1 cellular context compared by ENCODE assay signal in the genomic region with DNA sequence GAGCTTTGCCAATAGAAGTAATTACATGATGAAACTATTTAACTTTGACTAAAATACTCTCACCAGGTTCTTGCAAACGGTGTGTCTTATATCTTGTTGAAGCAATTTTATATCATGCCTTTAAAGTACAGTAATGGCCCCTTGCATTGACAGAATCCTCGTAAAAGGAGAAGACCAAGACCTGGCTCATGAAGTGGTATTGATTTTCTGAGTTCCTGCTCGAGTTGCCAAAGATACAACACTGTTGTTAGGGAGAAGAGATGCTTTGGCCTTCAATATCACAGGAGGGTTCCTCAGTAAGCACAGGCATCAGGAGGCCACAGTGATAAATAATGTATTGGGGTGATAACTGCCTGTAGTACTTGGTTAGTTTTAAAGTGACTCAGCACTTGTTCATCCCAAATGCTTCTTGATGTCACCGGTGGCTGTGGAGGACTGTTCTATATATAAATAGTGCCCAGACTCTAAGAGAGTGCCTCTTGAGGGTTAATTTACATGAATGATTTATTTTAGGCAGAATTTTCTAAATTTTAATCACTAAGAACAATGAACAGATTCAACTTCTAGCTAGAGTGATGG.
TF ChIP-seq lines count a peak whose summit lies in the region.

No MANE protein-coding gene starts in this region.

TF ChIP-seq in HepG2, 621 proteins besides CTCF, POLR2A, EP300 and RAD21 (continued from another document):
- TF ChIP-seq, protein P1, sequence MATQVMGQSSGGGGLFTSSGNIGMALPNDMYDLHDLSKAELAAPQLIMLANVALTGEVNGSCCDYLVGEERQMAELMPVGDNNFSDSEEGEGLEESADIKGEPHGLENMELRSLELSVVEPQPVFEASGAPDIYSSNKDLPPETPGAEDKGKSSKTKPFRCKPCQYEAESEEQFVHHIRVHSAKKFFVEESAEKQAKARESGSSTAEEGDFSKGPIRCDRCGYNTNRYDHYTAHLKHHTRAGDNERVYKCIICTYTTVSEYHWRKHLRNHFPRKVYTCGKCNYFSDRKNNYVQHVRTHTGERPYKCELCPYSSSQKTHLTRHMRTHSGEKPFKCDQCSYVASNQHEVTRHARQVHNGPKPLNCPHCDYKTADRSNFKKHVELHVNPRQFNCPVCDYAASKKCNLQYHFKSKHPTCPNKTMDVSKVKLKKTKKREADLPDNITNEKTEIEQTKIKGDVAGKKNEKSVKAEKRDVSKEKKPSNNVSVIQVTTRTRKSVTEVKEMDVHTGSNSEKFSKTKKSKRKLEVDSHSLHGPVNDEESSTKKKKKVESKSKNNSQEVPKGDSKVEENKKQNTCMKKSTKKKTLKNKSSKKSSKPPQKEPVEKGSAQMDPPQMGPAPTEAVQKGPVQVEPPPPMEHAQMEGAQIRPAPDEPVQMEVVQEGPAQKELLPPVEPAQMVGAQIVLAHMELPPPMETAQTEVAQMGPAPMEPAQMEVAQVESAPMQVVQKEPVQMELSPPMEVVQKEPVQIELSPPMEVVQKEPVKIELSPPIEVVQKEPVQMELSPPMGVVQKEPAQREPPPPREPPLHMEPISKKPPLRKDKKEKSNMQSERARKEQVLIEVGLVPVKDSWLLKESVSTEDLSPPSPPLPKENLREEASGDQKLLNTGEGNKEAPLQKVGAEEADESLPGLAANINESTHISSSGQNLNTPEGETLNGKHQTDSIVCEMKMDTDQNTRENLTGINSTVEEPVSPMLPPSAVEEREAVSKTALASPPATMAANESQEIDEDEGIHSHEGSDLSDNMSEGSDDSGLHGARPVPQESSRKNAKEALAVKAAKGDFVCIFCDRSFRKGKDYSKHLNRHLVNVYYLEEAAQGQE (IDR thresholded peaks at IDR 0.05; ENCODE audit: borderline replicate concordance in 1 of 2, low read depth in 1 of 2, low read length in 2 of 2): no peak
- no peak for TF ChIP-seq E2F2 (CRISPR knock-in tag; IDR thresholded peaks at IDR 0.05; ENCODE audit: borderline replicate concordance)
